ENCODE assay signal across 17 cellular contexts in the genomic region with DNA sequence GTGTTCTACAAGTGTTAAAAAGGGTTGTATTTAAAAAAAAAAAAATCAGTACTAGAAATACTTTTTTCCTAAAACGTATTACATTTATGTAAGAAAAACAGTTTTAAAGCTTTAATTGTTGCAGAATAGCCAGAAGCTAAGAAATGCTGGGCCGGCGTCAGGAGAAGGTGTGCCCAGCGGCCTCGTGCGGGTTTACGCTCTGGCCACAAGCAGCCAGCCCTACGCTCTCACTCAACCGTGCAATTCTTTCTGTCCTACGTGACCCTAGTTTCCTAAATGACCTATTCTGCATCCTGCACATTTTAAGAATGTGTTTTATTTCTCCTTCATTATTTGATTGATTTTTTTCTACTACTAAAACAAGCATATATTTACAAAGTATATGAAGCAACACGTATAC.
A peak's percentile ranks its signal among the peaks of the same experiment; 100 is the strongest.
DNase-seq lines count a peak whose midpoint lies in the region; ATAC-seq and TF ChIP-seq lines count a peak whose summit lies in the region.
"Had no signal": no experiment of that assay in that cellular context is flagged by ENCODE, and none has a peak within 500 bp of the region (broad histone marks: within the 10 kb centered on the region; RNA-seq: fewer than 3 reads in every experiment).

No MANE protein-coding gene starts in this region.

- H3K4me1 Mint-ChIP-seq in CD8-positive, alpha-beta T cell (ENCODE audit: low read depth), result peaks cover 95% of the 10 kb centered on the region
- H3K4me1 Mint-ChIP-seq in HFFc6 (ENCODE audit: low read depth), result peaks cover 95% of the 10 kb centered on the region
- peaks cover 56 to 96% (median 93%) of the 10 kb centered on the region in 4 donors for H3K4me1 Mint-ChIP-seq in naive thymus-derived CD8-positive, alpha-beta T cell
- H3K4me1 Mint-ChIP-seq: neural crest cell had no signal

- POLR2A ChIA-PET in CD8-positive, alpha-beta T cell (lab: Charles Lee), result interaction anchor here (0.8 kb wide), 1 partner anchor 15 kb away, joined by 3 read pairs; no protein-coding TSS in a partner anchor
- POLR2A ChIA-PET in naive thymus-derived CD8-positive, alpha-beta T cell (lab: Charles Lee), result interaction anchor here (1.0 kb wide), 1 partner anchor 41 kb away, joined by 5 read pairs; no protein-coding TSS in a partner anchor

- no peak for TF ChIP-seq CTCF in CD8-positive, alpha-beta T cell (IDR thresholded peaks at IDR 0.05)
- no peak for TF ChIP-seq CTCF in HFFc6 (IDR thresholded peaks at IDR 0.05)

- DNase-seq in CD8-positive, alpha-beta T cell, result no peak
- DNase-seq in HFFc6, result no peak
- no peak for DNase-seq in naive thymus-derived CD8-positive, alpha-beta T cell
- no peak for DNase-seq in NK-92 (lab: John Stamatoyannopoulos, UW; ENCODE audit: unreplicated experiment)
- DNase-seq in cerebellar cortex (ENCODE audit: low spot score), result no peak
- DNase-seq: activated CD8-positive, alpha-beta memory T cell treated with anti-CD3 and anti-CD28 coated beads, Interleukin-2, amount 50 U/mL, for 48 hours; body of pancreas; Caco-2; left ventricle myocardium superior; NCI-H1436 treated with DMSO at 0.1 percent for 48 hours; NCI-H526; sigmoid colon; T1000 had no signal

- H3K4me3 ChIP-seq in CD8-positive, alpha-beta T cell (ENCODE audit: low read depth, low read length), result no peak overlapping the region
- H3K4me3 ChIP-seq: body of pancreas, sigmoid colon had no signal

- H3K36me3 ChIP-seq in CD8-positive, alpha-beta T cell (ENCODE audit: insufficient read depth, low read length), result no peaks in the 10 kb centered on the region
- H3K36me3 ChIP-seq: sigmoid colon had no signal

- peak overlapping the region; percentile 12 for H3K4me3 Mint-ChIP-seq in CD8-positive, alpha-beta T cell
- H3K4me3 Mint-ChIP-seq in HFFc6, result peak overlapping the region; percentile 77
- peak overlapping the region in 9 of 10 donors; percentile 20 to 82 (median 62) for H3K4me3 Mint-ChIP-seq in naive thymus-derived CD8-positive, alpha-beta T cell
- H3K4me3 Mint-ChIP-seq: neural crest cell had no signal

- no peaks in the 10 kb centered on the region for H3K9me3 ChIP-seq in CD8-positive, alpha-beta T cell (ENCODE audit: low read length)
- H3K9me3 ChIP-seq: body of pancreas, Caco-2, sigmoid colon had no signal

- no peaks in the 10 kb centered on the region for H3K27me3 ChIP-seq in CD8-positive, alpha-beta T cell (ENCODE audit: insufficient read depth, low read length)
- H3K27me3 ChIP-seq: body of pancreas, sigmoid colon had no signal

- no peak overlapping the region for H3K27ac ChIP-seq in CD8-positive, alpha-beta T cell (ENCODE audit: low read depth, low read length)
- H3K27ac ChIP-seq in angular gyrus (ENCODE audit: low read depth, low read length), result peak overlapping the region; percentile 7

- ATAC-seq in CD8-positive, alpha-beta T cell, result no peak
- ATAC-seq in naive thymus-derived CD8-positive, alpha-beta T cell, result no peak
- ATAC-seq in GM18873 (IDR thresholded peaks at IDR 0.05; ENCODE audit: low FRiP score, unreplicated experiment), result no peak
- ATAC-seq in GM21381 (IDR thresholded peaks at IDR 0.05; ENCODE audit: unreplicated experiment), result no peak
- ATAC-seq: body of pancreas had no signal

- H3K9me3 Mint-ChIP-seq in CD8-positive, alpha-beta T cell, result no peaks in the 10 kb centered on the region
- no peaks in the 10 kb centered on the region; the same call in none of the 2 replicates for H3K9me3 Mint-ChIP-seq in HFFc6
- H3K9me3 Mint-ChIP-seq in naive thymus-derived CD8-positive, alpha-beta T cell, result no peaks in the 10 kb centered on the region
- H3K9me3 Mint-ChIP-seq: neural crest cell had no signal

- CTCF ChIA-PET in CD8-positive, alpha-beta T cell (lab: Charles Lee), result interaction anchor here (0.7 to 1.3 kb wide), 3 partner anchors 12 to 116 kb away, joined by 4 to 5 read pairs (median 5); no protein-coding TSS in a partner anchor

- H3K27ac Mint-ChIP-seq in CD8-positive, alpha-beta T cell, result peak overlapping the region; percentile 7
- peak overlapping the region; percentile 89 for H3K27ac Mint-ChIP-seq in HFFc6
- H3K27ac Mint-ChIP-seq in naive thymus-derived CD8-positive, alpha-beta T cell, result peak overlapping the region in 8 of 10 donors; percentile 45 to 90 (median 84)

- H3K4me1 ChIP-seq in CD8-positive, alpha-beta T cell (ENCODE audit: insufficient read depth, low read length), result peaks cover 76% of the 10 kb centered on the region

- no peaks in the 10 kb centered on the region for H3K27me3 Mint-ChIP-seq in CD8-positive, alpha-beta T cell (ENCODE audit: low read depth)
- H3K27me3 Mint-ChIP-seq in HFFc6 (ENCODE audit: insufficient read depth), result peaks cover 6% of the 10 kb centered on the region
- H3K27me3 Mint-ChIP-seq in naive thymus-derived CD8-positive, alpha-beta T cell, result no peaks in the 10 kb centered on the region

- H3K36me3 Mint-ChIP-seq in CD8-positive, alpha-beta T cell, result peaks cover 45% of the 10 kb centered on the region
- H3K36me3 Mint-ChIP-seq in HFFc6 (ENCODE audit: low read depth), result peaks cover 45% of the 10 kb centered on the region
- H3K36me3 Mint-ChIP-seq in naive thymus-derived CD8-positive, alpha-beta T cell, result peaks cover 0 to 28% (median 0%) of the 10 kb centered on the region in 3 donors

- intact Hi-C loops in CD8-positive, alpha-beta T cell (cut with DNase I, micrococcal nuclease), result loop anchor here in 1 of 2 experiments (5.0 kb wide), 1 partner anchor 101 kb away; no protein-coding TSS in a partner anchor

Comparison
In these comparisons a context has a peak if more than half of its experiments do, and no peak if none do; other contexts are left out.
1. H3K27ac Mint-ChIP-seq: peak in every context shown above with its lines; median percentile 89 in HFFc6; 84 in naive thymus-derived CD8-positive, alpha-beta T cell; 7 in CD8-positive, alpha-beta T cell.
2. H3K4me3 Mint-ChIP-seq: peak in every context shown above with its lines; median percentile 77 in HFFc6; 62 in naive thymus-derived CD8-positive, alpha-beta T cell; 12 in CD8-positive, alpha-beta T cell.